8 cellular contexts compared by ENCODE assay signal in genomic region chr5:140402258-140403074, GRCh38. TPM values are rescaled to one million over a fixed set of nuclear protein-coding genes. Genes with fewer than 3 reads are reported as not detected.
A peak's percentile ranks its signal among the peaks of the same experiment; 100 is the strongest.
DNase-seq lines count a peak whose midpoint lies in the region; ATAC-seq, FAIRE-seq and TF ChIP-seq lines count a peak whose summit lies in the region.

No MANE protein-coding gene starts in this region.

- peak; percentile 21 to 61 for TF ChIP-seq POLR2A in H1 (IDR thresholded peaks at IDR 0.05; ENCODE audit: control extremely low read depth in 1 of 2, low read depth in 2 of 2, low read length in 2 of 2)

- no peak overlapping the region for H3K18ac ChIP-seq in H1 (ENCODE audit: extremely low read depth, low read length)

- H3K56ac ChIP-seq in H1 (replicated peaks; ENCODE audit: insufficient read length, low read depth, low read length), result peak overlapping the region; percentile 88

- peaks cover 0 to 9% (median 5%) of the 10 kb centered on the region in 4 experiments; a peak in 5 of 7 replicates for H3K4me1 ChIP-seq in H1 (replicated peaks in 1 of 4; ENCODE audit: control insufficient read depth in 3 of 4, insufficient read depth in 4 of 4, low read length in 3 of 4)
- peaks cover 40% of the 10 kb centered on the region for H3K4me1 ChIP-seq in mononuclear cell (ENCODE audit: insufficient read depth, low read length)

- H3K9ac ChIP-seq in H1 (replicated peaks in 1 of 4; ENCODE audit: extremely low read depth in 1 of 4, low read depth in 3 of 4, low read length in 3 of 4), result peak overlapping the region; percentile 92 to 94 (median 94)

- peak overlapping the region; percentile 74 for H3K27ac ChIP-seq in H1 (ENCODE audit: low read depth, low read length)

- TF ChIP-seq CTCF in H1 (IDR thresholded peaks at IDR 0.05; ENCODE audit: control extremely low read depth in 1 of 3, insufficient read depth in 1 of 3, low read depth in 1 of 3, low read length in 3 of 3), result no peak

- H3K23ac ChIP-seq in H1 (ENCODE audit: insufficient read length), result no peak overlapping the region

- FAIRE-seq in H1 (lab: Jason Lieb, UNC), result no peak

- H2BK12ac ChIP-seq in H1 (ENCODE audit: low read depth, low read length), result no peak overlapping the region

- H3K79me2 ChIP-seq in H1 (ENCODE audit: control insufficient read depth in 1 of 2, insufficient read depth in 2 of 2, low read length in 2 of 2), result peaks cover 47 to 63% of the 10 kb centered on the region in 2 experiments

- peak; percentile 34 to 60 for DNase-seq in AML-193 (lab: John Stamatoyannopoulos, UW)
- DNase-seq in NCI-H748 (lab: John Stamatoyannopoulos, UW; ENCODE audit: unreplicated experiment), result peak; percentile 75
- DNase-seq in activated CD8-positive, alpha-beta memory T cell treated with anti-CD3 and anti-CD28 coated beads for 1 hour (ENCODE audit: extremely low read depth in 1 of 2, low read depth in 1 of 2), result peak; percentile 1 to 19
- DNase-seq in H1 (ENCODE audit: low read depth in 1 of 2, low spot score in 2 of 2), result peak in 1 of 2 experiments; percentile 76
- peak; percentile 9 to 19 for DNase-seq in stimulated activated CD8-positive, alpha-beta memory T cell treated with anti-CD3 and anti-CD28 coated beads, Interleukin-7, amount 100 ng/mL, for 1 hour (ENCODE audit: low read depth in 2 of 2)

- no peak for TF ChIP-seq RAD21 in H1 (IDR thresholded peaks at IDR 0.05 in 1 of 2, conservative IDR thresholded peaks at IDR 0.05 in 1 of 2; ENCODE audit: low read depth in 2 of 2, low read length in 2 of 2)

- H3K79me1 ChIP-seq in H1 (ENCODE audit: low read depth, low read length), result no peaks in the 10 kb centered on the region; the same call in 1 of the 2 replicates

- H4K8ac ChIP-seq in H1 (ENCODE audit: extremely low read depth, insufficient read depth, low read length), result peak overlapping the region; percentile 81; the same call in 1 of the 2 replicates

- peak overlapping the region; percentile 94 to 100 (median 97) for H3K4me3 ChIP-seq in H1 (ENCODE audit: extremely low read depth in 1 of 4, insufficient read depth in 2 of 4, low read depth in 3 of 4, low read length in 4 of 4)
- H3K4me3 ChIP-seq in mononuclear cell (ENCODE audit: low read length), result peak overlapping the region; percentile 68

- no peak overlapping the region for H2BK20ac ChIP-seq in H1 (ENCODE audit: low read length)

- H3K14ac ChIP-seq in H1 (ENCODE audit: insufficient read length), result no peak overlapping the region

- peak overlapping the region; percentile 16 for H4K5ac ChIP-seq in H1 (ENCODE audit: insufficient read length, low read depth, low read length)

- POLR2A ChIA-PET in H1 (lab: Charles Lee; ENCODE audit: partially characterized antibody), result interaction anchor here (0.7 to 2.9 kb wide), 14 partner anchors 9 to 161 kb away, joined by 3 to 29 read pairs (median 4); partner anchors contain the start of genes EIF4EBP3, HBEGF and PFDN1

- TF ChIP-seq EP300 in H1 (IDR thresholded peaks at IDR 0.05; ENCODE audit: borderline replicate concordance in 1 of 2, low read depth in 2 of 2, low read length in 2 of 2), result no peak

- H3K4me2 ChIP-seq in H1 (ENCODE audit: insufficient read depth in 1 of 2, low read depth in 2 of 2, low read length in 2 of 2), result peak overlapping the region; percentile 79 to 80

- CTCF ChIA-PET in H1 (lab: Charles Lee; ENCODE audit: partially characterized antibody), result interaction anchor here (0.7 to 1.5 kb wide), 2 partner anchors 26 to 39 kb away, joined by 3 read pairs; no protein-coding TSS in a partner anchor

- peaks cover 4% of the 10 kb centered on the region for H3K23me2 ChIP-seq in H1 (ENCODE audit: low read depth, low read length)

- no peak overlapping the region for H2BK120ac ChIP-seq in H1 (replicated peaks; ENCODE audit: low read depth, low read length)

- ATAC-seq in GM21526 (IDR thresholded peaks at IDR 0.05; ENCODE audit: low FRiP score, unreplicated experiment) (peak; percentile 3), GM18511 (IDR thresholded peaks at IDR 0.05; ENCODE audit: unreplicated experiment) (no peak)

- no peak overlapping the region for H2BK15ac ChIP-seq in H1 (ENCODE audit: low read length)

- peak overlapping the region; percentile 46 for H2BK5ac ChIP-seq in H1 (ENCODE audit: low read depth, low read length)

- no peaks in the 10 kb centered on the region for H3K36me3 ChIP-seq in H1 (ENCODE audit: control insufficient read depth in 2 of 4, insufficient read depth in 4 of 4, low read length in 3 of 4)

- H3K27me3 ChIP-seq in H1 (replicated peaks in 1 of 4; ENCODE audit: control insufficient read depth in 3 of 4, extremely low read depth in 1 of 4, insufficient read depth in 3 of 4, low read length in 3 of 4), result no peaks in the 10 kb centered on the region
- H3K27me3 ChIP-seq in mononuclear cell (ENCODE audit: insufficient read depth, low read length), result no peaks in the 10 kb centered on the region

- 12% methylated on average over 22 of the region's 36 CpGs; no CpG with 5 or more reads in 1 of the 2 experiments for WGBS in H1 (ENCODE audit: extremely low coverage in 1 of 2, insufficient coverage in 1 of 2, insufficient read length in 1 of 2, insufficient replicate concordance in 2 of 2, low coverage in 1 of 2, low lambda C conversion rate in 2 of 2, missing lambda C conversion rate in 1 of 2), 2 experiments

- H3K4ac ChIP-seq in H1 (replicated peaks; ENCODE audit: insufficient read length, low read depth, low read length), result no peak overlapping the region

- peaks cover 11 to 18% of the 10 kb centered on the region in 2 experiments for H4K20me1 ChIP-seq in H1 (replicated peaks in 1 of 2; ENCODE audit: control insufficient read depth in 1 of 2, insufficient read depth in 2 of 2, low read length in 2 of 2)

- H3K9me3 ChIP-seq in H1 (ENCODE audit: insufficient read depth in 2 of 2, low read depth in 1 of 2, low read length in 1 of 2) (no peaks in the 10 kb centered on the region), mononuclear cell (ENCODE audit: low read depth, low read length) (no peaks in the 10 kb centered on the region)

- H2AFZ ChIP-seq in H1 (ENCODE audit: low read length), result 0 out of 2 replicates have a peak overlapping the region, but pooled peaks have one; percentile 44

- peak overlapping the region; percentile 90 for H4K91ac ChIP-seq in H1 (replicated peaks; ENCODE audit: insufficient read length, low read length)

- no peak overlapping the region for H2AK5ac ChIP-seq in H1 (ENCODE audit: low read depth, low read length)

TF ChIP-seq in H1, 55 proteins besides CTCF, POLR2A, EP300 and RAD21 (continues in another document):
- 0 out of 2 replicates have a peak, but pooled peaks have one; percentile 25 for TF ChIP-seq EGR1 (IDR thresholded peaks at IDR 0.05; ENCODE audit: borderline replicate concordance, low read depth, low read length)
- TF ChIP-seq NRF1 (IDR thresholded peaks at IDR 0.05; ENCODE audit: low read depth, low read length), result no peak
- peak; percentile 77 for TF ChIP-seq CHD2 (IDR thresholded peaks at IDR 0.05; ENCODE audit: low read length)
- TF ChIP-seq SP1 (IDR thresholded peaks at IDR 0.05; ENCODE audit: low read depth, low read length), result peak; percentile 59; the same call in 1 of the 2 replicates
- TF ChIP-seq POLR2AphosphoS5 (IDR thresholded peaks at IDR 0.05; ENCODE audit: low read depth, low read length), result peak; percentile 58; the same call in 1 of the 2 replicates
- no peak for TF ChIP-seq BCL11A (IDR thresholded peaks at IDR 0.05; ENCODE audit: low read depth in 2 of 2, low read length in 2 of 2)
- no peak for TF ChIP-seq CBX5 (IDR thresholded peaks at IDR 0.05; ENCODE audit: low read depth, low read length)
- TF ChIP-seq RNF2 (IDR thresholded peaks at IDR 0.05; ENCODE audit: borderline replicate concordance, low read depth, low read length, missing control alignments, poor library complexity, severe bottlenecking), result no peak
- peak; percentile 77 for TF ChIP-seq USF2 (IDR thresholded peaks at IDR 0.05; ENCODE audit: low read length)

RNA-seq across cellular contexts. Expression of gene ANKHD1, which starts 0.8 kb away (rescaled TPM):
- 101 and 108 TPM in 2 replicates for total RNA-seq in H1 (2021; fragmentation: NEBNext Ultra II Directional; extraction: Animal tissue kit (Norgen Biotek cat#: 25700))
- polyA plus RNA-seq in H1 (2011; rRNA removed), result 52.0 and 69.9 TPM in 2 replicates
- 70.4 TPM for polyA plus RNA-seq in H1 (2011; cell fraction: cytosol; rRNA removed)
- 106 TPM for polyA plus RNA-seq in H1 (2011; cell fraction: nucleus; rRNA removed)
- 71.4 to 120 TPM (median 86.5 TPM) in 4 replicates for polyA plus RNA-seq in H1 (2012, experiment 1 of 2)
- polyA plus RNA-seq in H1 (2012, experiment 2 of 2), result 11.2 TPM
- polyA plus RNA-seq in H1 (2013, experiment 1 of 2), result 61.7 TPM
- polyA plus RNA-seq in H1 (2013, experiment 2 of 2), result 52.9 TPM
- 138 and 195 TPM in 2 replicates for polyA minus RNA-seq in H1 (2011; rRNA and poly(A)+ RNA removed)
- polyA minus RNA-seq in H1 (2011; cell fraction: cytosol; rRNA and poly(A)+ RNA removed), result 61.8 TPM
- 132 TPM for polyA minus RNA-seq in H1 (2011; cell fraction: nucleus; rRNA and poly(A)+ RNA removed)
- 227 TPM for total RNA-seq in mononuclear cell

RNA-seq across cellular contexts. Expression of gene SLC4A9, which starts 42.5 kb away (rescaled TPM):
- total RNA-seq in H1 (2021; fragmentation: NEBNext Ultra II Directional; extraction: Animal tissue kit (Norgen Biotek cat#: 25700)), result 0.15 and 0.28 TPM in 2 replicates
- polyA plus RNA-seq in H1 (2011; rRNA removed), result 0.15 and 0.24 TPM in 2 replicates
- polyA plus RNA-seq in H1 (2011; cell fraction: cytosol; rRNA removed), result 0.13 TPM
- 0.91 TPM for polyA plus RNA-seq in H1 (2011; cell fraction: nucleus; rRNA removed)
- 0.17 to 0.76 TPM (median 0.37 TPM) in 3 of 4 replicates, not detected in the other for polyA plus RNA-seq in H1 (2012, experiment 1 of 2)
- polyA plus RNA-seq in H1 (2012, experiment 2 of 2), result not detected
- polyA plus RNA-seq in H1 (2013, experiment 1 of 2), result 0.12 TPM
- polyA plus RNA-seq in H1 (2013, experiment 2 of 2), result 0.15 TPM
- polyA minus RNA-seq in H1 (2011; rRNA and poly(A)+ RNA removed), result 0.69 and 1.6 TPM in 2 replicates
- not detected for polyA minus RNA-seq in H1 (2011; cell fraction: cytosol; rRNA and poly(A)+ RNA removed)
- 1.9 TPM for polyA minus RNA-seq in H1 (2011; cell fraction: nucleus; rRNA and poly(A)+ RNA removed)
- total RNA-seq in mononuclear cell, result 0.10 TPM

RNA-seq across cellular contexts. Expression of gene HBEGF, which starts 56.1 kb away (rescaled TPM):
- 2.5 and 2.8 TPM in 2 replicates for total RNA-seq in H1 (2021; fragmentation: NEBNext Ultra II Directional; extraction: Animal tissue kit (Norgen Biotek cat#: 25700))
- polyA plus RNA-seq in H1 (2011; rRNA removed), result 2.1 and 2.4 TPM in 2 replicates
- 1.9 TPM for polyA plus RNA-seq in H1 (2011; cell fraction: cytosol; rRNA removed)
- polyA plus RNA-seq in H1 (2011; cell fraction: nucleus; rRNA removed), result 1.9 TPM
- 1.9 to 2.8 TPM (median 2.4 TPM) in 4 replicates for polyA plus RNA-seq in H1 (2012, experiment 1 of 2)
- polyA plus RNA-seq in H1 (2012, experiment 2 of 2), result 1.8 TPM
- polyA plus RNA-seq in H1 (2013, experiment 1 of 2), result 4.1 TPM
- polyA plus RNA-seq in H1 (2013, experiment 2 of 2), result 4.8 TPM
- 1.2 and 2.7 TPM in 2 replicates for polyA minus RNA-seq in H1 (2011; rRNA and poly(A)+ RNA removed)
- 0.73 TPM for polyA minus RNA-seq in H1 (2011; cell fraction: cytosol; rRNA and poly(A)+ RNA removed)
- 3.3 TPM for polyA minus RNA-seq in H1 (2011; cell fraction: nucleus; rRNA and poly(A)+ RNA removed)
- 80.5 TPM for total RNA-seq in mononuclear cell

Comparison
In these comparisons a context has a peak if more than half of its experiments do, and no peak if none do; other contexts are left out.
1. RNA of gene HBEGF, which starts 56.1 kb away (total RNA-seq): 80.5 TPM in mononuclear cell (single experiment); 2.5 to 2.8 TPM in H1; every median in the first group is over 10 times any median in the second.